ENCODE assay signal across 1 cellular context in genomic region chr3:31532587-31533168, GRCh38.
TF ChIP-seq lines count a peak whose summit lies in the region.

STT3B (plus strand) TSS chr3:31532925; CDS start chr3:31532999, 74 bp downstream.

TF ChIP-seq in H1, 55 proteins besides CTCF, POLR2A, EP300 and RAD21 (continued from another document):
- TF ChIP-seq, protein P1, sequence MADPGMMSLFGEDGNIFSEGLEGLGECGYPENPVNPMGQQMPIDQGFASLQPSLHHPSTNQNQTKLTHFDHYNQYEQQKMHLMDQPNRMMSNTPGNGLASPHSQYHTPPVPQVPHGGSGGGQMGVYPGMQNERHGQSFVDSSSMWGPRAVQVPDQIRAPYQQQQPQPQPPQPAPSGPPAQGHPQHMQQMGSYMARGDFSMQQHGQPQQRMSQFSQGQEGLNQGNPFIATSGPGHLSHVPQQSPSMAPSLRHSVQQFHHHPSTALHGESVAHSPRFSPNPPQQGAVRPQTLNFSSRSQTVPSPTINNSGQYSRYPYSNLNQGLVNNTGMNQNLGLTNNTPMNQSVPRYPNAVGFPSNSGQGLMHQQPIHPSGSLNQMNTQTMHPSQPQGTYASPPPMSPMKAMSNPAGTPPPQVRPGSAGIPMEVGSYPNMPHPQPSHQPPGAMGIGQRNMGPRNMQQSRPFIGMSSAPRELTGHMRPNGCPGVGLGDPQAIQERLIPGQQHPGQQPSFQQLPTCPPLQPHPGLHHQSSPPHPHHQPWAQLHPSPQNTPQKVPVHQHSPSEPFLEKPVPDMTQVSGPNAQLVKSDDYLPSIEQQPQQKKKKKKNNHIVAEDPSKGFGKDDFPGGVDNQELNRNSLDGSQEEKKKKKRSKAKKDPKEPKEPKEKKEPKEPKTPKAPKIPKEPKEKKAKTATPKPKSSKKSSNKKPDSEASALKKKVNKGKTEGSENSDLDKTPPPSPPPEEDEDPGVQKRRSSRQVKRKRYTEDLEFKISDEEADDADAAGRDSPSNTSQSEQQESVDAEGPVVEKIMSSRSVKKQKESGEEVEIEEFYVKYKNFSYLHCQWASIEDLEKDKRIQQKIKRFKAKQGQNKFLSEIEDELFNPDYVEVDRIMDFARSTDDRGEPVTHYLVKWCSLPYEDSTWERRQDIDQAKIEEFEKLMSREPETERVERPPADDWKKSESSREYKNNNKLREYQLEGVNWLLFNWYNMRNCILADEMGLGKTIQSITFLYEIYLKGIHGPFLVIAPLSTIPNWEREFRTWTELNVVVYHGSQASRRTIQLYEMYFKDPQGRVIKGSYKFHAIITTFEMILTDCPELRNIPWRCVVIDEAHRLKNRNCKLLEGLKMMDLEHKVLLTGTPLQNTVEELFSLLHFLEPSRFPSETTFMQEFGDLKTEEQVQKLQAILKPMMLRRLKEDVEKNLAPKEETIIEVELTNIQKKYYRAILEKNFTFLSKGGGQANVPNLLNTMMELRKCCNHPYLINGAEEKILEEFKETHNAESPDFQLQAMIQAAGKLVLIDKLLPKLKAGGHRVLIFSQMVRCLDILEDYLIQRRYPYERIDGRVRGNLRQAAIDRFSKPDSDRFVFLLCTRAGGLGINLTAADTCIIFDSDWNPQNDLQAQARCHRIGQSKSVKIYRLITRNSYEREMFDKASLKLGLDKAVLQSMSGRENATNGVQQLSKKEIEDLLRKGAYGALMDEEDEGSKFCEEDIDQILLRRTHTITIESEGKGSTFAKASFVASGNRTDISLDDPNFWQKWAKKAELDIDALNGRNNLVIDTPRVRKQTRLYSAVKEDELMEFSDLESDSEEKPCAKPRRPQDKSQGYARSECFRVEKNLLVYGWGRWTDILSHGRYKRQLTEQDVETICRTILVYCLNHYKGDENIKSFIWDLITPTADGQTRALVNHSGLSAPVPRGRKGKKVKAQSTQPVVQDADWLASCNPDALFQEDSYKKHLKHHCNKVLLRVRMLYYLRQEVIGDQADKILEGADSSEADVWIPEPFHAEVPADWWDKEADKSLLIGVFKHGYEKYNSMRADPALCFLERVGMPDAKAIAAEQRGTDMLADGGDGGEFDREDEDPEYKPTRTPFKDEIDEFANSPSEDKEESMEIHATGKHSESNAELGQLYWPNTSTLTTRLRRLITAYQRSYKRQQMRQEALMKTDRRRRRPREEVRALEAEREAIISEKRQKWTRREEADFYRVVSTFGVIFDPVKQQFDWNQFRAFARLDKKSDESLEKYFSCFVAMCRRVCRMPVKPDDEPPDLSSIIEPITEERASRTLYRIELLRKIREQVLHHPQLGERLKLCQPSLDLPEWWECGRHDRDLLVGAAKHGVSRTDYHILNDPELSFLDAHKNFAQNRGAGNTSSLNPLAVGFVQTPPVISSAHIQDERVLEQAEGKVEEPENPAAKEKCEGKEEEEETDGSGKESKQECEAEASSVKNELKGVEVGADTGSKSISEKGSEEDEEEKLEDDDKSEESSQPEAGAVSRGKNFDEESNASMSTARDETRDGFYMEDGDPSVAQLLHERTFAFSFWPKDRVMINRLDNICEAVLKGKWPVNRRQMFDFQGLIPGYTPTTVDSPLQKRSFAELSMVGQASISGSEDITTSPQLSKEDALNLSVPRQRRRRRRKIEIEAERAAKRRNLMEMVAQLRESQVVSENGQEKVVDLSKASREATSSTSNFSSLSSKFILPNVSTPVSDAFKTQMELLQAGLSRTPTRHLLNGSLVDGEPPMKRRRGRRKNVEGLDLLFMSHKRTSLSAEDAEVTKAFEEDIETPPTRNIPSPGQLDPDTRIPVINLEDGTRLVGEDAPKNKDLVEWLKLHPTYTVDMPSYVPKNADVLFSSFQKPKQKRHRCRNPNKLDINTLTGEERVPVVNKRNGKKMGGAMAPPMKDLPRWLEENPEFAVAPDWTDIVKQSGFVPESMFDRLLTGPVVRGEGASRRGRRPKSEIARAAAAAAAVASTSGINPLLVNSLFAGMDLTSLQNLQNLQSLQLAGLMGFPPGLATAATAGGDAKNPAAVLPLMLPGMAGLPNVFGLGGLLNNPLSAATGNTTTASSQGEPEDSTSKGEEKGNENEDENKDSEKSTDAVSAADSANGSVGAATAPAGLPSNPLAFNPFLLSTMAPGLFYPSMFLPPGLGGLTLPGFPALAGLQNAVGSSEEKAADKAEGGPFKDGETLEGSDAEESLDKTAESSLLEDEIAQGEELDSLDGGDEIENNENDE (IDR thresholded peaks at IDR 0.05; ENCODE audit: insufficient replicate concordance, low read length), result no peak
- TF ChIP-seq MAFK (IDR thresholded peaks at IDR 0.05; ENCODE audit: low read depth, low read length), result no peak
- TF ChIP-seq CBX5 (IDR thresholded peaks at IDR 0.05; ENCODE audit: low read depth, low read length), result no peak
- TF ChIP-seq RBBP5 (IDR thresholded peaks at IDR 0.05; ENCODE audit: borderline replicate concordance, low read depth, low read length), result no peak; the same call in 1 of the 2 replicates
- TF ChIP-seq BACH1 (IDR thresholded peaks at IDR 0.05; ENCODE audit: low read length), result no peak
- TF ChIP-seq FOSL1 (IDR thresholded peaks at IDR 0.05; ENCODE audit: insufficient read depth, low read depth, low read length), result no peak
- TF ChIP-seq, protein P2, sequence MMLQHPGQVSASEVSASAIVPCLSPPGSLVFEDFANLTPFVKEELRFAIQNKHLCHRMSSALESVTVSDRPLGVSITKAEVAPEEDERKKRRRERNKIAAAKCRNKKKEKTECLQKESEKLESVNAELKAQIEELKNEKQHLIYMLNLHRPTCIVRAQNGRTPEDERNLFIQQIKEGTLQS (IDR thresholded peaks at IDR 0.05; ENCODE audit: insufficient read depth, low read depth, low read length), result no peak
- TF ChIP-seq SAP30 (IDR thresholded peaks at IDR 0.05; ENCODE audit: insufficient read depth, insufficient replicate concordance, low read length), result no peak
- no peak for TF ChIP-seq KDM5A (IDR thresholded peaks at IDR 0.05; ENCODE audit: low read length)
- peak; percentile 0 for TF ChIP-seq ASH2L (IDR thresholded peaks at IDR 0.05; ENCODE audit: low read length)
- no peak for TF ChIP-seq SP4 (IDR thresholded peaks at IDR 0.05; ENCODE audit: low read length)
- TF ChIP-seq GTF2F1 (IDR thresholded peaks at IDR 0.05; ENCODE audit: borderline replicate concordance, low read depth, low read length), result no peak
- no peak for TF ChIP-seq KDM4A (IDR thresholded peaks at IDR 0.05; ENCODE audit: low read depth, low read length, severe bottlenecking)
- TF ChIP-seq CBX8 (IDR thresholded peaks at IDR 0.05; ENCODE audit: borderline replicate concordance, low read depth, low read length), result no peak
- peak; percentile 75 for TF ChIP-seq PHF8 (conservative IDR thresholded peaks at IDR 0.05; ENCODE audit: low read depth, low read length)
- no peak for TF ChIP-seq EGR1 (IDR thresholded peaks at IDR 0.05; ENCODE audit: borderline replicate concordance, low read depth, low read length)
- TF ChIP-seq HDAC2 (IDR thresholded peaks at IDR 0.05; ENCODE audit: borderline replicate concordance in 1 of 2, low read depth in 2 of 2, low read length in 2 of 2), result no peak; a peak in 1 of 4 replicates
- no peak for TF ChIP-seq GABPA (IDR thresholded peaks at IDR 0.05; ENCODE audit: borderline replicate concordance, insufficient read depth, low read length)
- no peak for TF ChIP-seq SRF (IDR thresholded peaks at IDR 0.05; ENCODE audit: low read depth, low read length)
- TF ChIP-seq CREB1 (IDR thresholded peaks at IDR 0.05), result no peak
- no peak for TF ChIP-seq SP2 (IDR thresholded peaks at IDR 0.05; ENCODE audit: low read length)
- TF ChIP-seq TBP (IDR thresholded peaks at IDR 0.05; ENCODE audit: low read depth, low read length), result no peak; the same call in 1 of the 2 replicates
- no peak for TF ChIP-seq JUN (IDR thresholded peaks at IDR 0.05; ENCODE audit: low read depth, low read length)
- TF ChIP-seq, protein P3, sequence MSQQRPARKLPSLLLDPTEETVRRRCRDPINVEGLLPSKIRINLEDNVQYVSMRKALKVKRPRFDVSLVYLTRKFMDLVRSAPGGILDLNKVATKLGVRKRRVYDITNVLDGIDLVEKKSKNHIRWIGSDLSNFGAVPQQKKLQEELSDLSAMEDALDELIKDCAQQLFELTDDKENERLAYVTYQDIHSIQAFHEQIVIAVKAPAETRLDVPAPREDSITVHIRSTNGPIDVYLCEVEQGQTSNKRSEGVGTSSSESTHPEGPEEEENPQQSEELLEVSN (IDR thresholded peaks at IDR 0.05), result no peak; the same call in 1 of the 2 replicates
- no peak for TF ChIP-seq BCL11A (IDR thresholded peaks at IDR 0.05; ENCODE audit: low read depth in 2 of 2, low read length in 2 of 2)
- no peak for TF ChIP-seq SP1 (IDR thresholded peaks at IDR 0.05; ENCODE audit: low read depth, low read length)
- TF ChIP-seq TAF1 (IDR thresholded peaks at IDR 0.05; ENCODE audit: low read depth, low read length), result peak; percentile 88; the same call in 1 of the 2 replicates
- TF ChIP-seq ZNF274 (IDR thresholded peaks at IDR 0.05; ENCODE audit: borderline replicate concordance, extremely low read depth, low read length), result no peak
- TF ChIP-seq CEBPB (IDR thresholded peaks at IDR 0.05; ENCODE audit: low read depth, low read length), result no peak
- no peak for TF ChIP-seq RNF2 (IDR thresholded peaks at IDR 0.05; ENCODE audit: borderline replicate concordance, low read depth, low read length, missing control alignments, poor library complexity, severe bottlenecking)
- TF ChIP-seq NRF1 (IDR thresholded peaks at IDR 0.05; ENCODE audit: low read depth, low read length), result no peak
- TF ChIP-seq TEAD4 (IDR thresholded peaks at IDR 0.05; ENCODE audit: low read depth, low read length), result no peak
- peak; percentile 71 for TF ChIP-seq YY1 (IDR thresholded peaks at IDR 0.05; ENCODE audit: low read depth, low read length)
- no peak for TF ChIP-seq POU5F1 (IDR thresholded peaks at IDR 0.05; ENCODE audit: low read depth, low read length)
- peak; percentile 63 to 73; a peak in 1 of 4 replicates for TF ChIP-seq SIN3A (conservative IDR thresholded peaks at IDR 0.05 in 1 of 2, IDR thresholded peaks at IDR 0.05 in 1 of 2; ENCODE audit: low read depth in 1 of 2, low read length in 2 of 2)
- TF ChIP-seq RXRA (IDR thresholded peaks at IDR 0.05; ENCODE audit: insufficient read depth, low read depth, low read length), result no peak
TF ChIP-seq in H1: peak in this region for 6.
